In genomic region chr3:184298759-184299487, GRCh38 we compare ENCODE assay signal across 8 cellular contexts. TPM values are rescaled to one million over a fixed set of nuclear protein-coding genes. Genes with fewer than 3 reads are reported as not detected.
DNase-seq lines count a peak whose midpoint lies in the region; ATAC-seq, FAIRE-seq and TF ChIP-seq lines count a peak whose summit lies in the region.

Gene PSMD2 (plus strand): TSS chr3:184299241. CDS start chr3:184299267, 26 bp downstream.

- intact Hi-C loops in Right ventricle myocardium inferior (cut with DNase I) = loop anchor here (1.0 to 5.0 kb wide), 3 partner anchors 15 to 402 kb away; partner anchors contain the start of genes ABCF3 and EIF4G1
- intact Hi-C loops in ovary (cut with DNase I) = loop anchor here in 1 of 4 donors (10.0 kb wide), 1 partner anchor 216 kb away; no protein-coding TSS in a partner anchor

- H3K4me3 ChIP-seq in ovary (peak within 1 kb of the TSS; percentile 79), thymus (ENCODE audit: low read length) (peak within 1 kb of the TSS; percentile 70)

- H3K36me3 ChIP-seq in ovary (no peaks in the 10 kb centered on the region), thymus (ENCODE audit: control insufficient read depth, insufficient read depth) (peaks cover 27% of the 10 kb centered on the region)

- H3K9me3 ChIP-seq in ovary (no peaks in the 10 kb centered on the region), thymus (ENCODE audit: control insufficient read depth) (no peaks in the 10 kb centered on the region)

- 0 to 1% (median 0%) methylated on average over 70 to 78 of the region's 78 CpGs for WGBS in ovary, 3 donors
- under 1% methylated on average over 78 of the region's 78 CpGs for WGBS in thymus

- H3K27ac ChIP-seq in ovary = peak within 1 kb of the TSS; percentile 24 to 58
- peak within 1 kb of the TSS; percentile 93 for H3K27ac ChIP-seq in thymus (ENCODE audit: low read depth)

- peak; percentile 14 for TF ChIP-seq EP300 in ovary (IDR thresholded peaks at IDR 0.05)

- peaks cover 4% of the 10 kb centered on the region for H3K4me1 ChIP-seq in ovary (ENCODE audit: insufficient read depth)
- H3K4me1 ChIP-seq in thymus (ENCODE audit: control insufficient read depth, insufficient read depth, low read length) = peaks cover 10% of the 10 kb centered on the region

- peak; percentile 60 for TF ChIP-seq POLR2A in GM12891 (IDR thresholded peaks at IDR 0.05; ENCODE audit: low read depth, low read length)
- TF ChIP-seq POLR2A in ovary (IDR thresholded peaks at IDR 0.05) = peak; percentile 75

- ATAC-seq in HG02798 (IDR thresholded peaks at IDR 0.05; ENCODE audit: poor library complexity, unreplicated experiment) = peak; percentile 95
- ATAC-seq in Right ventricle myocardium inferior = peak; percentile 99

- TF ChIP-seq CTCF in ovary (IDR thresholded peaks at IDR 0.05) = peak in 1 of 3 donors; percentile 15

- DNase-seq in GM12891 (ENCODE audit: insufficient read length, low spot score) (peak; percentile 96), NCI-H1417 treated with DMSO at 0.1 percent for 48 hours (lab: John Stamatoyannopoulos, UW) (peak; percentile 95), SW 1271 (lab: John Stamatoyannopoulos, UW) (peak; percentile 90 to 94), Right ventricle myocardium inferior (ENCODE audit: missing footprints) (peak; percentile 99), ovary (peak; percentile 98 to 99 (median 99))
- peak; percentile 97 for DNase-seq in activated naive CD8-positive, alpha-beta T cell treated with anti-CD3 and anti-CD28 coated beads, Interleukin-2, amount 50 U/mL, for 16 hours (ENCODE audit: low read depth, low spot score)

- H3K27me3 ChIP-seq in ovary (no peaks in the 10 kb centered on the region), thymus (ENCODE audit: control insufficient read depth, insufficient read depth) (no peaks in the 10 kb centered on the region)

- FAIRE-seq in GM12891 (lab: Jason Lieb, UNC) = peak; percentile 94

TF ChIP-seq in GM12891, 5 proteins besides CTCF, POLR2A, EP300 and RAD21:
- TF ChIP-seq TAF1 (IDR thresholded peaks at IDR 0.05; ENCODE audit: low read depth, low read length) = peak; percentile 75
- no peak for TF ChIP-seq PAX5 (IDR thresholded peaks at IDR 0.05; ENCODE audit: insufficient read depth, low read length, severe bottlenecking)
- TF ChIP-seq POLR2AphosphoS5 (IDR thresholded peaks at IDR 0.05; ENCODE audit: low read depth, low read length) = peak; percentile 70

RNA-seq across cellular contexts. Expression of gene PSMD2, which starts in this region (rescaled TPM):
- 152 TPM for polyA plus RNA-seq in GM12891 (2012; ENCODE audit: low read depth, missing spikeins)
- total RNA-seq in Right ventricle myocardium inferior (228 TPM), ovary (100 to 1,000 TPM in 6 of 7 donors, 10 to 100 TPM in 1; 74.4 to 149 (median 138) TPM)
- polyA plus RNA-seq in ovary (100 to 1,000 TPM; 119 to 177 TPM), thymus (76.1 TPM)

Comparison
In these comparisons a context has a peak if more than half of its experiments do, and no peak if none do; other contexts are left out.
1. Peak in every context shown above with its lines: DNase-seq, ATAC-seq, H3K4me3 ChIP-seq and H3K27ac ChIP-seq.